ENCODE assay signal across 2 cellular contexts in the genomic region with DNA sequence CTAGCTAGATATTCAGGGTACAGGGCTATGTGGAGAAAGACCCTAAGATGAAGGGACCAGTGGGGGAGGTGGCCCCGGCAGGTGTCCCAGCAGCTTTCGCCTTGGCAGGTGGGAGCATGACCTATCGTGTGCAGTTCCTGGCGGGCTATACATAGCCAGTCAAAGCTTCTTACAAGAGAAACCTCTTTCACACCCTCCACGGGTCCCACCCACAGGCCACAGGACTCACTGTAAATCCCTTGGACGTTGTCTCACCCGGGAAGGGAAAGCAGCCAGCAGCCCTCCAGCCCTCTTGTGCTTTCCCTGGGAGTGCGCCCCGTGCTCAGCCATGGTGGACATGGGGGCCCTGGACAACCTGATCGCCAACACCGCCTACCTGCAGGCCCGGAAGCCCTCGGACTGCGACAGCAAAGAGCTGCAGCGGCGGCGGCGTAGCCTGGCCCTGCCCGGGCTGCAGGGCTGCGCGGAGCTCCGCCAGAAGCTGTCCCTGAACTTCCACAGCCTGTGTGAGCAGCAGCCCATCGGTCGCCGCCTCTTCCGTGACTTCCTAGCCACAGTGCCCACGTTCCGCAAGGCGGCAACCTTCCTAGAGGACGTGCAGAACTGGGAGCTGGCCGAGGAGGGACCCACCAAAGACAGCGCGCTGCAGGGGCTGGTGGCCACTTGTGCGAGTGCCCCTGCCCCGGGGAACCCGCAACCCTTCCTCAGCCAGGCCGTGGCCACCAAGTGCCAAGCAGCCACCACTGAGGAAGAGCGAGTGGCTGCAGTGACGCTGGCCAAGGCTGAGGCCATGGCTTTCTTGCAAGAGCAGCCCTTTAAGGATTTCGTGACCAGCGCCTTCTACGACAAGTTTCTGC.
TF ChIP-seq lines count a peak whose summit lies in the region.

No MANE protein-coding gene starts in this region.

TF ChIP-seq in GM23338, 12 proteins besides CTCF, POLR2A, EP300 and RAD21 (continues in another document):
- TF ChIP-seq CREB1 (CRISPR knock-in tag; IDR thresholded peaks at IDR 0.05; ENCODE audit: low read depth) (no peak), EZH2 (IDR thresholded peaks at IDR 0.05; ENCODE audit: low read depth, unreplicated experiment) (no peak), STAT1 (IDR thresholded peaks at IDR 0.05; ENCODE audit: unreplicated experiment) (no peak), POLR2AphosphoS5 (IDR thresholded peaks at IDR 0.05; ENCODE audit: low read depth) (no peak), EZH2phosphoT487 (IDR thresholded peaks at IDR 0.05; ENCODE audit: unreplicated experiment) (no peak), NANOG (IDR thresholded peaks at IDR 0.05; ENCODE audit: borderline replicate concordance) (no peak), JUNB (IDR thresholded peaks at IDR 0.05; ENCODE audit: unreplicated experiment) (no peak), ZNF114 (CRISPR knock-in tag; IDR thresholded peaks at IDR 0.05) (no peak)
- TF ChIP-seq, protein P1, sequence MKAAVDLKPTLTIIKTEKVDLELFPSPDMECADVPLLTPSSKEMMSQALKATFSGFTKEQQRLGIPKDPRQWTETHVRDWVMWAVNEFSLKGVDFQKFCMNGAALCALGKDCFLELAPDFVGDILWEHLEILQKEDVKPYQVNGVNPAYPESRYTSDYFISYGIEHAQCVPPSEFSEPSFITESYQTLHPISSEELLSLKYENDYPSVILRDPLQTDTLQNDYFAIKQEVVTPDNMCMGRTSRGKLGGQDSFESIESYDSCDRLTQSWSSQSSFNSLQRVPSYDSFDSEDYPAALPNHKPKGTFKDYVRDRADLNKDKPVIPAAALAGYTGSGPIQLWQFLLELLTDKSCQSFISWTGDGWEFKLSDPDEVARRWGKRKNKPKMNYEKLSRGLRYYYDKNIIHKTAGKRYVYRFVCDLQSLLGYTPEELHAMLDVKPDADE (IDR thresholded peaks at IDR 0.05) = no peak
- TF ChIP-seq, protein P2, sequence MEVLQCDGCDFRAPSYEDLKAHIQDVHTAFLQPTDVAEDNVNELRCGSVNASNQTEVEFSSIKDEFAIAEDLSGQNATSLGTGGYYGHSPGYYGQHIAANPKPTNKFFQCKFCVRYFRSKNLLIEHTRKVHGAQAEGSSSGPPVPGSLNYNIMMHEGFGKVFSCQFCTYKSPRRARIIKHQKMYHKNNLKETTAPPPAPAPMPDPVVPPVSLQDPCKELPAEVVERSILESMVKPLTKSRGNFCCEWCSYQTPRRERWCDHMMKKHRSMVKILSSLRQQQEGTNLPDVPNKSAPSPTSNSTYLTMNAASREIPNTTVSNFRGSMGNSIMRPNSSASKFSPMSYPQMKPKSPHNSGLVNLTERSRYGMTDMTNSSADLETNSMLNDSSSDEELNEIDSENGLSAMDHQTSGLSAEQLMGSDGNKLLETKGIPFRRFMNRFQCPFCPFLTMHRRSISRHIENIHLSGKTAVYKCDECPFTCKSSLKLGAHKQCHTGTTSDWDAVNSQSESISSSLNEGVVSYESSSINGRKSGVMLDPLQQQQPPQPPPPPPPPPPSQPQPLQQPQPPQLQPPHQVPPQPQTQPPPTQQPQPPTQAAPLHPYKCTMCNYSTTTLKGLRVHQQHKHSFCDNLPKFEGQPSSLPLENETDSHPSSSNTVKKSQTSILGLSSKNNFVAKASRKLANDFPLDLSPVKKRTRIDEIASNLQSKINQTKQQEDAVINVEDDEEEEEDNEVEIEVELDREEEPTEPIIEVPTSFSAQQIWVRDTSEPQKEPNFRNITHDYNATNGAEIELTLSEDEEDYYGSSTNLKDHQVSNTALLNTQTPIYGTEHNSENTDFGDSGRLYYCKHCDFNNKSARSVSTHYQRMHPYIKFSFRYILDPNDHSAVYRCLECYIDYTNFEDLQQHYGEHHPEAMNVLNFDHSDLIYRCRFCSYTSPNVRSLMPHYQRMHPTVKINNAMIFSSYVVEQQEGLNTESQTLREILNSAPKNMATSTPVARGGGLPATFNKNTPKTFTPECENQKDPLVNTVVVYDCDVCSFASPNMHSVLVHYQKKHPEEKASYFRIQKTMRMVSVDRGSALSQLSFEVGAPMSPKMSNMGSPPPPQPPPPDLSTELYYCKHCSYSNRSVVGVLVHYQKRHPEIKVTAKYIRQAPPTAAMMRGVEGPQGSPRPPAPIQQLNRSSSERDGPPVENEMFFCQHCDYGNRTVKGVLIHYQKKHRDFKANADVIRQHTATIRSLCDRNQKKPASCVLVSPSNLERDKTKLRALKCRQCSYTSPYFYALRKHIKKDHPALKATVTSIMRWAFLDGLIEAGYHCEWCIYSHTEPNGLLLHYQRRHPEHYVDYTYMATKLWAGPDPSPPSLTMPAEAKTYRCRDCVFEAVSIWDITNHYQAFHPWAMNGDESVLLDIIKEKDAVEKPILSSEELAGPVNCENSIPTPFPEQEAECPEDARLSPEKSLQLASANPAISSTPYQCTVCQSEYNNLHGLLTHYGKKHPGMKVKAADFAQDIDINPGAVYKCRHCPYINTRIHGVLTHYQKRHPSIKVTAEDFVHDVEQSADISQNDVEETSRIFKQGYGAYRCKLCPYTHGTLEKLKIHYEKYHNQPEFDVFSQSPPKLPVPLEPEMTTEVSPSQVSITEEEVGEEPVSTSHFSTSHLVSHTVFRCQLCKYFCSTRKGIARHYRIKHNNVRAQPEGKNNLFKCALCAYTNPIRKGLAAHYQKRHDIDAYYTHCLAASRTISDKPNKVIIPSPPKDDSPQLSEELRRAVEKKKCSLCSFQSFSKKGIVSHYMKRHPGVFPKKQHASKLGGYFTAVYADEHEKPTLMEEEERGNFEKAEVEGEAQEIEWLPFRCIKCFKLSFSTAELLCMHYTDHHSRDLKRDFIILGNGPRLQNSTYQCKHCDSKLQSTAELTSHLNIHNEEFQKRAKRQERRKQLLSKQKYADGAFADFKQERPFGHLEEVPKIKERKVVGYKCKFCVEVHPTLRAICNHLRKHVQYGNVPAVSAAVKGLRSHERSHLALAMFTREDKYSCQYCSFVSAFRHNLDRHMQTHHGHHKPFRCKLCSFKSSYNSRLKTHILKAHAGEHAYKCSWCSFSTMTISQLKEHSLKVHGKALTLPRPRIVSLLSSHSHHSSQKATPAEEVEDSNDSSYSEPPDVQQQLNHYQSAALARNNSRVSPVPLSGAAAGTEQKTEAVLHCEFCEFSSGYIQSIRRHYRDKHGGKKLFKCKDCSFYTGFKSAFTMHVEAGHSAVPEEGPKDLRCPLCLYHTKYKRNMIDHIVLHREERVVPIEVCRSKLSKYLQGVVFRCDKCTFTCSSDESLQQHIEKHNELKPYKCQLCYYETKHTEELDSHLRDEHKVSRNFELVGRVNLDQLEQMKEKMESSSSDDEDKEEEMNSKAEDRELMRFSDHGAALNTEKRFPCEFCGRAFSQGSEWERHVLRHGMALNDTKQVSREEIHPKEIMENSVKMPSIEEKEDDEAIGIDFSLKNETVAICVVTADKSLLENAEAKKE (CRISPR knock-in tag; IDR thresholded peaks at IDR 0.05) = no peak

TF ChIP-seq in H1, 55 proteins besides CTCF, POLR2A, EP300 and RAD21:
- TF ChIP-seq RXRA (IDR thresholded peaks at IDR 0.05; ENCODE audit: insufficient read depth, low read depth, low read length) (no peak), JUN (IDR thresholded peaks at IDR 0.05; ENCODE audit: low read depth, low read length) (no peak)
